In genomic region chr15:32981536-32981935, GRCh38 we compare ENCODE assay signal across 18 cellular contexts.
DNase-seq lines count a peak whose midpoint lies in the region; ATAC-seq and TF ChIP-seq lines count a peak whose summit lies in the region.
"Had no signal": no experiment of that assay in that cellular context is flagged by ENCODE, and none has a peak within 500 bp of the region (broad histone marks: within the 10 kb centered on the region; RNA-seq: fewer than 3 reads in every experiment).

No MANE protein-coding gene starts in this region.

- no peak for TF ChIP-seq CTCF in IMR-90 (conservative IDR thresholded peaks at IDR 0.05; ENCODE audit: low read depth, low read length)

- H3K4me3 Mint-ChIP-seq in activated T-helper 17 cell treated with anti-CD3 and anti-CD28 coated beads, Interleukin-2, amount 50 U/mL, for 72 hours: peak overlapping the region; percentile 5

- H3K4me1 Mint-ChIP-seq in activated T-helper 17 cell treated with anti-CD3 and anti-CD28 coated beads, Interleukin-2, amount 50 U/mL, for 72 hours: no peaks in the 10 kb centered on the region

- no peak for TF ChIP-seq RAD21 in IMR-90 (IDR thresholded peaks at IDR 0.05; ENCODE audit: low read length)

- ATAC-seq in IMR-90 (ENCODE audit: low read depth) (no peak), GM21390 (IDR thresholded peaks at IDR 0.05; ENCODE audit: unreplicated experiment) (no peak)
- ATAC-seq in activated T-helper 17 cell treated with anti-CD3 and anti-CD28 coated beads, Interleukin-2, amount 50 U/mL, for 72 hours (replicated peaks): peak; percentile 31

- peak; percentile 47 for DNase-seq in EL
- DNase-seq in IMR-90: peak; percentile 64
- DNase-seq in iris pigment epithelial cell (ENCODE audit: low read depth): peak; percentile 5
- DNase-seq in HuH-7.5 (ENCODE audit: low spot score): no peak
- DNase-seq in 8988T: no peak
- no peak for DNase-seq in DMS153 treated with DMSO at 0.1 percent for 48 hours (lab: John Stamatoyannopoulos, UW; ENCODE audit: unreplicated experiment)
- DNase-seq: DMS53, H7, KG1, NCI-H1417 treated with DMSO at 0.1 percent for 48 hours, NCI-H187 treated with DMSO at 0.1 percent for 48 hours, NCI-H345, PC-9 had no signal

- no peak overlapping the region for H4K91ac ChIP-seq in IMR-90 (ENCODE audit: insufficient read depth, low read depth, low read length)

- H3K9me3 ChIP-seq in IMR-90 (ENCODE audit: control insufficient read depth, insufficient read depth, low read length): no peaks in the 10 kb centered on the region
- H3K9me3 ChIP-seq: BLaER1, SJCRH30 had no signal

- H2AK9ac ChIP-seq in IMR-90 (replicated peaks; ENCODE audit: low read depth, low read length, poor library complexity): no peak overlapping the region

- H4K20me1 ChIP-seq in IMR-90 (ENCODE audit: insufficient read depth, low read length): peaks cover 7% of the 10 kb centered on the region; the same call in 1 of the 2 replicates
- H4K20me1 ChIP-seq: BLaER1 had no signal

- peak overlapping the region; percentile 64; the same call in 1 of the 2 replicates for H3K27ac ChIP-seq in IMR-90 (ENCODE audit: insufficient read depth, low read length)
- H3K27ac ChIP-seq: BLaER1, PC-9, SJCRH30 had no signal

- TF ChIP-seq POLR2A in IMR-90 (IDR thresholded peaks at IDR 0.05; ENCODE audit: low read depth, low read length): no peak

- H3K27me3 Mint-ChIP-seq in activated T-helper 17 cell treated with anti-CD3 and anti-CD28 coated beads, Interleukin-2, amount 50 U/mL, for 72 hours: no peaks in the 10 kb centered on the region

- H3K4me3 ChIP-seq in IMR-90 (ENCODE audit: insufficient read depth, low read depth, low read length): no peak overlapping the region
- H3K4me3 ChIP-seq: BLaER1, PC-9, SJCRH30 had no signal

- H3K18ac ChIP-seq in IMR-90 (ENCODE audit: low read depth, low read length): peak overlapping the region; percentile 42

- no peak overlapping the region for H3K27ac Mint-ChIP-seq in activated T-helper 17 cell treated with anti-CD3 and anti-CD28 coated beads, Interleukin-2, amount 50 U/mL, for 72 hours
- H3K27ac Mint-ChIP-seq: CD4-positive, alpha-beta memory T cell had no signal

- H3K23ac ChIP-seq in IMR-90 (ENCODE audit: low read depth, low read length): no peak overlapping the region; the same call in 1 of the 2 replicates

- H3K9me3 Mint-ChIP-seq in activated T-helper 17 cell treated with anti-CD3 and anti-CD28 coated beads, Interleukin-2, amount 50 U/mL, for 72 hours: no peaks in the 10 kb centered on the region
- H3K9me3 Mint-ChIP-seq: CD4-positive, alpha-beta memory T cell had no signal

- H2BK120ac ChIP-seq in IMR-90 (ENCODE audit: low read depth, low read length): peak overlapping the region; percentile 39

- H2AFZ ChIP-seq in IMR-90 (replicated peaks; ENCODE audit: low read length, poor library complexity): no peak overlapping the region
- H2AFZ ChIP-seq: PC-9 had no signal

- intact Hi-C loops in IMR-90 (cut with micrococcal nuclease): no loop called here

- POLR2A ChIA-PET in IMR-90 (lab: Charles Lee; ENCODE audit: unreplicated experiment): no interaction called here

- peaks cover 20% of the 10 kb centered on the region for H3K4me1 ChIP-seq in IMR-90 (ENCODE audit: control insufficient read depth, insufficient read depth, low read length)
- H3K4me1 ChIP-seq: BLaER1 had no signal

- H3K36me3 ChIP-seq in IMR-90 (ENCODE audit: control insufficient read depth, insufficient read depth, low read length): no peaks in the 10 kb centered on the region; the same call in 1 of the 2 replicates
- H3K36me3 ChIP-seq: BLaER1, SJCRH30 had no signal

- no peak overlapping the region for H3K9ac ChIP-seq in IMR-90 (ENCODE audit: low read depth, low read length)
- H3K9ac ChIP-seq: BLaER1 had no signal

- peak overlapping the region; percentile 43 for H4K5ac ChIP-seq in IMR-90 (ENCODE audit: low read depth, low read length)

- H2BK5ac ChIP-seq in IMR-90 (ENCODE audit: low read depth, low read length, poor library complexity, severe bottlenecking): peak overlapping the region; percentile 97

- H3K4me2 ChIP-seq in IMR-90 (ENCODE audit: low read depth, low read length): no peak overlapping the region
- H3K4me2 ChIP-seq: BLaER1, PC-9 had no signal

- CTCF ChIA-PET in IMR-90 (lab: Yijun Ruan, JAX): no interaction called here

- 0 out of 2 replicates have a peak overlapping the region, but pooled peaks have one; percentile 32 for H2BK20ac ChIP-seq in IMR-90 (ENCODE audit: low read depth, low read length)

- no peaks in the 10 kb centered on the region for H3K27me3 ChIP-seq in IMR-90 (ENCODE audit: control insufficient read depth, insufficient read depth, low read length)
- H3K27me3 ChIP-seq: BLaER1, SJCRH30 had no signal

- no peak overlapping the region for H2BK15ac ChIP-seq in IMR-90 (ENCODE audit: low read depth, low read length)

- no CpG with 5 or more reads among the region's 1 CpG for WGBS in IMR-90 (ENCODE audit: extremely low coverage in 2 of 2, insufficient read length in 1 of 2), 2 experiments

- peak overlapping the region in 1 of 2 experiments; percentile 85; a peak in 2 of 4 replicates for H4K8ac ChIP-seq in IMR-90 (ENCODE audit: low read depth in 2 of 2, low read length in 2 of 2)

- no peak overlapping the region for H3K56ac ChIP-seq in IMR-90 (ENCODE audit: extremely low read depth, insufficient read depth, low read length)

- H3K36me3 Mint-ChIP-seq in activated T-helper 17 cell treated with anti-CD3 and anti-CD28 coated beads, Interleukin-2, amount 50 U/mL, for 72 hours (ENCODE audit: low read depth): no peaks in the 10 kb centered on the region
- H3K36me3 Mint-ChIP-seq: CD4-positive, alpha-beta memory T cell had no signal

- no TSS peak for BruUV-seq in IMR-90 (replicated peaks; lab: Mats Ljungman, UMichigan)

- no peak overlapping the region for H3K14ac ChIP-seq in IMR-90 (replicated peaks; ENCODE audit: low read depth, low read length)

- H3K9me1 ChIP-seq in IMR-90 (ENCODE audit: insufficient read depth, low read length): peaks cover 9% of the 10 kb centered on the region; the same call in 1 of the 2 replicates

- in situ Hi-C loops in IMR-90 (cut with MboI; ENCODE audit: low sequenced_read_pairs): no loop called here

- H3K4ac ChIP-seq in IMR-90 (ENCODE audit: low read depth, low read length): peak overlapping the region; percentile 11; the same call in 1 of the 2 replicates

- dilution Hi-C loops in IMR-90 (cut with HindIII; ENCODE audit: low sequenced_read_pairs, unreplicated experiment): no loop called here

- peaks cover 19 to 49% of the 10 kb centered on the region in 2 experiments for H3K79me1 ChIP-seq in IMR-90 (ENCODE audit: low read depth in 1 of 2, low read length in 2 of 2)

- no peak overlapping the region for H2AK5ac ChIP-seq in IMR-90 (ENCODE audit: low read depth, low read length)

TF ChIP-seq in IMR-90, 13 proteins besides CTCF, POLR2A, EP300 and RAD21:
- TF ChIP-seq, protein P1, sequence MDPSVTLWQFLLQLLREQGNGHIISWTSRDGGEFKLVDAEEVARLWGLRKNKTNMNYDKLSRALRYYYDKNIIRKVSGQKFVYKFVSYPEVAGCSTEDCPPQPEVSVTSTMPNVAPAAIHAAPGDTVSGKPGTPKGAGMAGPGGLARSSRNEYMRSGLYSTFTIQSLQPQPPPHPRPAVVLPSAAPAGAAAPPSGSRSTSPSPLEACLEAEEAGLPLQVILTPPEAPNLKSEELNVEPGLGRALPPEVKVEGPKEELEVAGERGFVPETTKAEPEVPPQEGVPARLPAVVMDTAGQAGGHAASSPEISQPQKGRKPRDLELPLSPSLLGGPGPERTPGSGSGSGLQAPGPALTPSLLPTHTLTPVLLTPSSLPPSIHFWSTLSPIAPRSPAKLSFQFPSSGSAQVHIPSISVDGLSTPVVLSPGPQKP (IDR thresholded peaks at IDR 0.05; ENCODE audit: borderline replicate concordance, low read depth, low read length): no peak
- TF ChIP-seq FOS (IDR thresholded peaks at IDR 0.05; ENCODE audit: low read depth, low read length) (peak; percentile 21; the same call in 1 of the 2 replicates), CEBPB (IDR thresholded peaks at IDR 0.05; ENCODE audit: low read depth, low read length) (0 out of 2 replicates have a peak, but pooled peaks have one; percentile 25), BHLHE40 (IDR thresholded peaks at IDR 0.05; ENCODE audit: low read depth, low read length) (no peak)
- TF ChIP-seq, protein P2, sequence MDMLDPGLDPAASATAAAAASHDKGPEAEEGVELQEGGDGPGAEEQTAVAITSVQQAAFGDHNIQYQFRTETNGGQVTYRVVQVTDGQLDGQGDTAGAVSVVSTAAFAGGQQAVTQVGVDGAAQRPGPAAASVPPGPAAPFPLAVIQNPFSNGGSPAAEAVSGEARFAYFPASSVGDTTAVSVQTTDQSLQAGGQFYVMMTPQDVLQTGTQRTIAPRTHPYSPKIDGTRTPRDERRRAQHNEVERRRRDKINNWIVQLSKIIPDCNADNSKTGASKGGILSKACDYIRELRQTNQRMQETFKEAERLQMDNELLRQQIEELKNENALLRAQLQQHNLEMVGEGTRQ (IDR thresholded peaks at IDR 0.05; ENCODE audit: low read depth, low read length): no peak

Comparison
In these comparisons a context has a peak if more than half of its experiments do, and no peak if none do; other contexts are left out.
1. DNase-seq: peak in EL (single experiment), IMR-90 (single experiment) and iris pigment epithelial cell (single experiment); none in HuH-7.5 (single experiment), 8988T (single experiment) and DMS153 treated with DMSO at 0.1 percent for 48 hours (single experiment).